In the genomic region with DNA sequence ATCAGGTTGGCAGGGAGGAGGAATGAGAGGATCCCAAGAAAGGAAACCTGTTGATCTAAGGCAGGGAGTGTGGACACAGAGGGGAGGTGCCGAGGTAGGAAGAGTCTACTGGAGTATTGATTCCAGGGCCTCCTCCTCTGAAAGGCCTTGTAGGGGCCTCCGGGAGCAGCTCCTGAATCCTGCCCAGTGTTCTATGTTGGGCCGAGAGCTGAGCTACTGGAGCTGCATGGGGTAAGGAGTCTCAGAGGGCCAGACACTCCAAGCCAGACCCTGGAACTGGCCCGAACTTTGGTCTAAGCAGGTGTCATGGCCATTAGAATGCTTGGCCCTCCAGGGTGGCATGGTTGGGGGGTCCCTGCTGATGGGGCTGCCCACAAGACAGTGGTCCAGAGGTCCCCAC, we compare ENCODE assay signal across 9 cellular contexts.
"Had no signal": no experiment of that assay in that cellular context is flagged by ENCODE, and none has a peak within 500 bp of the region (broad histone marks: within the 10 kb centered on the region; RNA-seq: fewer than 3 reads in every experiment).

No MANE protein-coding gene starts in this region.

- H3K4me1 ChIP-seq: colonic mucosa, heart left ventricle had no signal

- H3K36me3 Mint-ChIP-seq: natural killer cell treated with Interleukin-12 subunit alpha and Interleukin-12 subunit beta and Interleukin-15 and Interleukin-18, amount 100 ng/mL, for 72 hours had no signal

- ATAC-seq: heart left ventricle had no signal

- DNase-seq: activated CD4-positive, alpha-beta T cell treated with anti-CD3 and anti-CD28 coated beads for 48 hours; colonic mucosa; heart left ventricle; stimulated activated CD4-positive, alpha-beta T cell treated with anti-CD3 and anti-CD28 coated beads, Interleukin-2, amount 100 ng/mL, for 48 hours; stimulated activated naive CD4-positive, alpha-beta T cell treated with Interleukin-2 at 50 U/mL for 16 hours had no signal

- H3K27ac ChIP-seq: cardiac muscle cell, colonic mucosa, heart left ventricle, VCaP had no signal

- H3K4me3 Mint-ChIP-seq: activated T-helper 1 cell treated with anti-CD3 and anti-CD28 coated beads, Interleukin-12 subunit alpha, Interleukin-12 subunit beta, Interleukin-2, Interleukin-4 antibody, amounts not matched to agents 30 ng/mL and 10 ng/mL and 1 ng/mL, durations not matched to agents 14 hours and 24 hours and 36 hours; natural killer cell treated with Interleukin-12 subunit alpha and Interleukin-12 subunit beta and Interleukin-15 and Interleukin-18, amount 100 ng/mL, for 72 hours had no signal

- H3K4me3 ChIP-seq: cardiac muscle cell, colonic mucosa, heart left ventricle had no signal

- H3K9me3 ChIP-seq: colonic mucosa, heart left ventricle had no signal

- H3K27ac Mint-ChIP-seq: activated T-helper 1 cell treated with anti-CD3 and anti-CD28 coated beads, Interleukin-12 subunit alpha, Interleukin-12 subunit beta, Interleukin-2, Interleukin-4 antibody, amounts not matched to agents 30 ng/mL and 10 ng/mL and 1 ng/mL, durations not matched to agents 14 hours and 24 hours and 36 hours; natural killer cell treated with Interleukin-12 subunit alpha and Interleukin-12 subunit beta and Interleukin-15 and Interleukin-18, amount 100 ng/mL, for 72 hours had no signal

- H3K27me3 ChIP-seq: cardiac muscle cell, colonic mucosa, heart left ventricle had no signal

- H3K9me3 Mint-ChIP-seq: activated T-helper 1 cell treated with anti-CD3 and anti-CD28 coated beads, Interleukin-12 subunit alpha, Interleukin-12 subunit beta, Interleukin-2, Interleukin-4 antibody, amounts not matched to agents 30 ng/mL and 10 ng/mL and 1 ng/mL, durations not matched to agents 14 hours and 24 hours and 36 hours; natural killer cell treated with Interleukin-12 subunit alpha and Interleukin-12 subunit beta and Interleukin-15 and Interleukin-18, amount 100 ng/mL, for 72 hours had no signal

- H3K36me3 ChIP-seq: cardiac muscle cell, colonic mucosa, heart left ventricle had no signal
